Comparison of ENCODE assay signal across 8 cellular contexts in genomic region chr2:65129613-65130439, GRCh38. TPM values are rescaled to one million over a fixed set of nuclear protein-coding genes. Genes with fewer than 3 reads are reported as not detected.
DNase-seq lines count a peak whose midpoint lies in the region; ATAC-seq and FAIRE-seq lines count a peak whose summit lies in the region.

Gene RAB1A (minus strand): TSS chr2:65130106. CDS start chr2:65129915, 191 bp downstream.

- peak within 1 kb of the TSS; percentile 96 to 100 for H3K4me3 Mint-ChIP-seq in effector memory CD8-positive, alpha-beta T cell
- H3K4me3 Mint-ChIP-seq in memory B cell = peak within 1 kb of the TSS; percentile 94

- in situ Hi-C loops in Caki2 (cut with HindIII; ENCODE audit: low pct_unique_long_range_greater_than_20kb, low sequenced_read_pairs) = no loop called here

- peak within 1 kb of the TSS; percentile 98 to 100 for H3K27ac Mint-ChIP-seq in effector memory CD8-positive, alpha-beta T cell
- H3K27ac Mint-ChIP-seq in memory B cell = peak within 1 kb of the TSS; percentile 96

- H3K27me3 Mint-ChIP-seq in effector memory CD8-positive, alpha-beta T cell = no peaks in the 10 kb centered on the region
- H3K27me3 Mint-ChIP-seq in memory B cell = no peaks in the 10 kb centered on the region

- DNase-seq in Caki2 (ENCODE audit: low read depth) (peak; percentile 98), HTR-8/SVneo (ENCODE audit: insufficient read length, low spot score) (peak; percentile 98), NOMO-1 treated with DMSO at 0.1 percent for 48 hours (lab: John Stamatoyannopoulos, UW; ENCODE audit: unreplicated experiment) (peak; percentile 99), memory B cell (ENCODE audit: low spot score in 2 of 2) (peak; percentile 87 to 95)
- peak; percentile 97 to 99 for DNase-seq in activated CD8-positive, alpha-beta memory T cell treated with anti-CD3 and anti-CD28 coated beads for 4 hours (ENCODE audit: low read depth in 2 of 2)
- DNase-seq in effector memory CD8-positive, alpha-beta T cell = peak; percentile 95 to 97 (median 96)
- DNase-seq in stimulated activated CD8-positive, alpha-beta memory T cell treated with anti-CD3 and anti-CD28 coated beads, Interleukin-12 subunit alpha, Interleukin-12 subunit beta, amount 100 ng/mL, for 24 hours (ENCODE audit: extremely low read depth) = peak; percentile 98

- FAIRE-seq in HTR-8/SVneo (lab: Jason Lieb, UNC) = peak; percentile 99

- ATAC-seq in GM21367 (IDR thresholded peaks at IDR 0.05; ENCODE audit: unreplicated experiment) (peak; percentile 93), memory B cell (ENCODE audit: low read depth) (peak; percentile 89)
- ATAC-seq in effector memory CD8-positive, alpha-beta T cell (replicated peaks) = peak; percentile 90

- H3K36me3 Mint-ChIP-seq in effector memory CD8-positive, alpha-beta T cell (ENCODE audit: insufficient read depth) = peaks cover 38% of the 10 kb centered on the region
- H3K36me3 Mint-ChIP-seq in memory B cell = no peaks in the 10 kb centered on the region

- H3K4me1 Mint-ChIP-seq in effector memory CD8-positive, alpha-beta T cell (ENCODE audit: low read depth in 2 of 2) = peaks cover 30 to 49% of the 10 kb centered on the region in 2 donors
- peaks cover 17% of the 10 kb centered on the region for H3K4me1 Mint-ChIP-seq in memory B cell

- H3K9me3 Mint-ChIP-seq in effector memory CD8-positive, alpha-beta T cell = no peaks in the 10 kb centered on the region
- no peaks in the 10 kb centered on the region for H3K9me3 Mint-ChIP-seq in memory B cell

RNA-seq across cellular contexts. Expression of gene RAB1A, which starts in this region (rescaled TPM):
- 85.3 and 131 TPM in 2 replicates for total RNA-seq in Caki2 (2014; rRNA removed; shearing (Covaris generic); ENCODE audit: low replicate concordance)

Comparison
In these comparisons a context has a peak if more than half of its experiments do, and no peak if none do; other contexts are left out.
1. Peak in every context shown above with its lines: DNase-seq and ATAC-seq.